8 cellular contexts compared by ENCODE assay signal in the genomic region with DNA sequence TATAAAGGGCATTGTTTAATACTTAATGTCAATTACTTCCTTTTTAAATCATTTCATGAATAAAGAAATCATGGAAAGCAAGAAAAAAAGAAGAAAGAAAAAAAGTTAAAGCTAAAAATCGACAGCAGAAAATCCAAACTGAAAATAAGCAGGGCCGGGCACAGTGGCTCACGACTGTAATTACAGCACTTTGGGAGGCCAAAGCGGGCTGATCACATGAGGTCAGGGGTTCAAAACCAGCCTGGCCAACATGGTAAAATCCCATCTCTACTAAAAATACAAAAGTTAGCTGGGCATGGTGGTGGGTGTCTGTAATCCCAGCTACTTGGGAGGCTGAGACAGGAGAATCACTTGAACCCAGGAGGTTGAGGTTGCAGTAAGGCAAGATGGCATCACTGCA. TPM values are rescaled to one million over a fixed set of nuclear protein-coding genes. Genes with fewer than 3 reads are reported as not detected.
DNase-seq lines count a peak whose midpoint lies in the region; ATAC-seq, FAIRE-seq and TF ChIP-seq lines count a peak whose summit lies in the region.
"Not testable (repeated sequence)": the region's sequence is repeated elsewhere in the genome, so short reads cannot be mapped to it uniquely, and the experiment has no call there.
"Had no signal": no experiment of that assay in that cellular context is flagged by ENCODE, and none has a peak within 500 bp of the region (broad histone marks: within the 10 kb centered on the region; RNA-seq: fewer than 3 reads in every experiment).

No MANE protein-coding gene starts in this region.

- not testable (repeated sequence) for TF ChIP-seq CTCF in GM23338 (conservative IDR thresholded peaks at IDR 0.05; ENCODE audit: low read depth in 2 of 2); chondrocyte (IDR thresholded peaks at IDR 0.05); cardiac muscle cell (IDR thresholded peaks at IDR 0.05; ENCODE audit: low read depth, low read length)

- not testable (repeated sequence) for H2AFZ ChIP-seq in GM23338

- H3F3A ChIP-seq in GM23338 (replicated peaks; ENCODE audit: low read depth) = not testable (repeated sequence)

- H3K36me3 ChIP-seq in GM23338 (ENCODE audit: insufficient read depth) (peaks cover 26% of the 10 kb centered on the region; the same call in 1 of the 2 replicates), cardiac muscle cell (peaks cover 67% of the 10 kb centered on the region)

- H3K4me1 ChIP-seq in GM23338 (ENCODE audit: insufficient read depth); cardiac muscle cell (ENCODE audit: low read depth): not testable (repeated sequence)

- not testable (repeated sequence) for ATAC-seq in GM23338

- not testable (repeated sequence) for H3K4me1 Mint-ChIP-seq in GM23338; chondrocyte (ENCODE audit: low read depth)

- not testable (repeated sequence) for H3K4me3 Mint-ChIP-seq in GM23338; chondrocyte (ENCODE audit: unreplicated experiment)

- H3K27ac Mint-ChIP-seq in GM23338 = not testable (repeated sequence)
- peak overlapping the region; percentile 20 for H3K27ac Mint-ChIP-seq in chondrocyte (ENCODE audit: unreplicated experiment)

- not testable (repeated sequence) for H3K79me2 ChIP-seq in GM23338 (replicated peaks; ENCODE audit: insufficient read depth)

- H3K9me3 ChIP-seq in cardiac muscle cell (ENCODE audit: low read depth) = not testable (repeated sequence)

- peak; percentile 45 for FAIRE-seq in TTC549 (lab: Jason Lieb, UNC)

- H3K4me2 ChIP-seq in GM23338 = not testable (repeated sequence)

- H4K20me1 ChIP-seq in GM23338 (replicated peaks; ENCODE audit: insufficient read depth) = not testable (repeated sequence)

- not testable (repeated sequence) for H3K9me2 ChIP-seq in GM23338 (ENCODE audit: insufficient read depth)

- H3K27ac ChIP-seq in GM23338 (ENCODE audit: low read depth) = not testable (repeated sequence)
- H3K27ac ChIP-seq in cardiac muscle cell = peak overlapping the region; percentile 43

- H3K27me3 ChIP-seq in GM23338 (ENCODE audit: insufficient read depth); cardiac muscle cell: not testable (repeated sequence)

- H3K27me3 Mint-ChIP-seq in GM23338 (ENCODE audit: insufficient read depth, low read depth, poor library complexity); chondrocyte (ENCODE audit: low read depth): not testable (repeated sequence)

- DNase-seq in DMS53 (lab: John Stamatoyannopoulos, UW) = peak; percentile 23
- peak; percentile 4 for DNase-seq in ELR (ENCODE audit: low read depth)
- DNase-seq in GM23338 (ENCODE audit: low spot score) = peak; percentile 33
- not testable (repeated sequence) for DNase-seq in chondrocyte (ENCODE audit: low spot score); cardiac muscle cell (ENCODE audit: low read depth in 1 of 2, low spot score in 1 of 2)
- DNase-seq in glomerular visceral epithelial cell (ENCODE audit: extremely low spot score) = peak; percentile 6

- H3K36me3 Mint-ChIP-seq in GM23338 (ENCODE audit: low read depth) = peaks cover 48% of the 10 kb centered on the region
- peaks cover 11% of the 10 kb centered on the region for H3K36me3 Mint-ChIP-seq in chondrocyte (ENCODE audit: low read depth)

- H3K4me3 ChIP-seq in GM23338, cardiac muscle cell: not testable (repeated sequence)

- not testable (repeated sequence) for H3K9me3 Mint-ChIP-seq in GM23338; chondrocyte (ENCODE audit: low read depth)

RNA-seq across cellular contexts. Expression of a gene that starts 56.8 kb away (rescaled TPM):
- 157 and 179 TPM in 2 replicates for total RNA-seq in GM23338 (2014; rRNA removed; shearing (Covaris generic))
- polyA plus RNA-seq in GM23338 (2016; fragmentation: Nextera tagmentation; extraction: Ambion mirVana) = 53.8 and 61.7 TPM in 2 replicates
- 164 to 189 TPM (median 186 TPM) in 3 replicates for total RNA-seq in chondrocyte
- 90.4 and 91.4 TPM in 2 replicates for total RNA-seq in cardiac muscle cell
- polyA plus RNA-seq in cardiac muscle cell = 81.7 and 102 TPM in 2 replicates
- polyA plus RNA-seq: CD14-positive monocyte had no signal
